Comparison of ENCODE assay signal across 10 cellular contexts in genomic region chr2:177252808-177253531, GRCh38. TPM values are rescaled to one million over a fixed set of nuclear protein-coding genes. Genes with fewer than 3 reads are reported as not detected.
A peak's percentile ranks its signal among the peaks of the same experiment; 100 is the strongest.
DNase-seq lines count a peak whose midpoint lies in the region; ATAC-seq and TF ChIP-seq lines count a peak whose summit lies in the region.
"Had no signal": no experiment of that assay in that cellular context is flagged by ENCODE, and none has a peak within 500 bp of the region (broad histone marks: within the 10 kb centered on the region; RNA-seq: fewer than 3 reads in every experiment).

No MANE protein-coding gene starts in this region.

- H3K4me1 ChIP-seq in subcutaneous abdominal adipose tissue (ENCODE audit: control insufficient read depth in 5 of 5, insufficient read depth in 5 of 5, low read length in 5 of 5): peaks cover 17 to 85% (median 82%) of the 10 kb centered on the region in 5 donors

- H3K27me3 ChIP-seq in subcutaneous abdominal adipose tissue (ENCODE audit: control insufficient read depth in 5 of 5, insufficient read depth in 4 of 5, low read length in 5 of 5): no peaks in the 10 kb centered on the region

- no peaks in the 10 kb centered on the region for H3K9me3 ChIP-seq in subcutaneous abdominal adipose tissue (ENCODE audit: control insufficient read depth in 5 of 5, low read length in 5 of 5)

- intact Hi-C loops in activated CD4-positive, alpha-beta memory T cell treated with anti-CD3 and anti-CD28 coated beads for 36 hours (cut with micrococcal nuclease): loop anchor here (1.0 kb wide), 2 partner anchors 9 to 10 kb away; no protein-coding TSS in a partner anchor

- H3K9me3 Mint-ChIP-seq in T-helper 2 cell treated with Interferon-gamma antibody and Interleukin-4, amounts not matched to agents 5 μg/mL and 100 μg/mL, for 36 hours: no peaks in the 10 kb centered on the region
- peaks cover 2% of the 10 kb centered on the region for H3K9me3 Mint-ChIP-seq in activated CD4-positive, alpha-beta memory T cell treated with anti-CD3 and anti-CD28 coated beads for 36 hours
- H3K9me3 Mint-ChIP-seq in glutamatergic neuron (ENCODE audit: unreplicated experiment): peaks cover 4% of the 10 kb centered on the region

- POLR2A ChIA-PET in activated CD4-positive, alpha-beta memory T cell treated with anti-CD3 and anti-CD28 coated beads for 36 hours (lab: Charles Lee): interaction anchor here (1.0 to 5.7 kb wide), 4 partner anchors 11 to 41 kb away, joined by 3 to 54 read pairs (median 3); partner anchors contain the start of gene NFE2L2

- no peaks in the 10 kb centered on the region for H3K27me3 Mint-ChIP-seq in T-helper 2 cell treated with Interferon-gamma antibody and Interleukin-4, amounts not matched to agents 5 μg/mL and 100 μg/mL, for 36 hours (ENCODE audit: low read depth)
- H3K27me3 Mint-ChIP-seq in activated CD4-positive, alpha-beta memory T cell treated with anti-CD3 and anti-CD28 coated beads for 36 hours: no peaks in the 10 kb centered on the region
- peaks cover 3% of the 10 kb centered on the region for H3K27me3 Mint-ChIP-seq in glutamatergic neuron (ENCODE audit: unreplicated experiment)

- H3K4me1 Mint-ChIP-seq in T-helper 2 cell treated with Interferon-gamma antibody and Interleukin-4, amounts not matched to agents 5 μg/mL and 100 μg/mL, for 36 hours (ENCODE audit: low read depth): peaks cover 60% of the 10 kb centered on the region
- peaks cover 82% of the 10 kb centered on the region for H3K4me1 Mint-ChIP-seq in activated CD4-positive, alpha-beta memory T cell treated with anti-CD3 and anti-CD28 coated beads for 36 hours (ENCODE audit: low read depth)
- peaks cover 34% of the 10 kb centered on the region for H3K4me1 Mint-ChIP-seq in glutamatergic neuron (ENCODE audit: low read depth, unreplicated experiment)

- ATAC-seq in HG02798 (IDR thresholded peaks at IDR 0.05; ENCODE audit: poor library complexity, unreplicated experiment) (no peak), GM21723 (IDR thresholded peaks at IDR 0.05; ENCODE audit: unreplicated experiment) (no peak)

- peak overlapping the region; percentile 40 for H3K4me3 Mint-ChIP-seq in T-helper 2 cell treated with Interferon-gamma antibody and Interleukin-4, amounts not matched to agents 5 μg/mL and 100 μg/mL, for 36 hours
- H3K4me3 Mint-ChIP-seq in activated CD4-positive, alpha-beta memory T cell treated with anti-CD3 and anti-CD28 coated beads for 36 hours: no peak overlapping the region
- no peak overlapping the region for H3K4me3 Mint-ChIP-seq in glutamatergic neuron (ENCODE audit: unreplicated experiment)

- peak overlapping the region in 2 of 5 donors; percentile 2 to 29 for H3K4me3 ChIP-seq in subcutaneous abdominal adipose tissue (ENCODE audit: low read depth in 1 of 5, low read length in 5 of 5)

- TF ChIP-seq CTCF in glutamatergic neuron (IDR thresholded peaks at IDR 0.05; ENCODE audit: partially characterized antibody, unreplicated experiment): no peak

- H3K36me3 Mint-ChIP-seq in T-helper 2 cell treated with Interferon-gamma antibody and Interleukin-4, amounts not matched to agents 5 μg/mL and 100 μg/mL, for 36 hours (ENCODE audit: low read depth): peaks cover 54% of the 10 kb centered on the region
- peaks cover 26% of the 10 kb centered on the region for H3K36me3 Mint-ChIP-seq in activated CD4-positive, alpha-beta memory T cell treated with anti-CD3 and anti-CD28 coated beads for 36 hours
- peaks cover under 1% of the 10 kb centered on the region for H3K36me3 Mint-ChIP-seq in glutamatergic neuron (ENCODE audit: unreplicated experiment)

- DNase-seq in T-helper 2 cell treated with Interferon-gamma antibody and Interleukin-4, amounts not matched to agents 5 μg/mL and 100 μg/mL, for 36 hours (ENCODE audit: low spot score): no peak
- DNase-seq in T-helper 2 cell (no peak), glutamatergic neuron (no peak), LoVo (ENCODE audit: low spot score) (no peak)
- no peak for DNase-seq in activated CD4-positive, alpha-beta memory T cell treated with anti-CD3 and anti-CD28 coated beads for 36 hours
- DNase-seq: effector CD4-positive, alpha-beta T cell; NCI-H187 treated with DMSO at 0.1 percent for 48 hours had no signal

- peaks cover 0 to 2% (median 0%) of the 10 kb centered on the region in 5 donors for H3K36me3 ChIP-seq in subcutaneous abdominal adipose tissue (ENCODE audit: control insufficient read depth in 5 of 5, insufficient read depth in 5 of 5, low read length in 5 of 5)

- peak overlapping the region; percentile 84 for H3K27ac ChIP-seq in subcutaneous abdominal adipose tissue (ENCODE audit: low read depth, low read length)

- CTCF ChIA-PET in activated CD4-positive, alpha-beta memory T cell treated with anti-CD3 and anti-CD28 coated beads for 36 hours (lab: Charles Lee): interaction anchor here (0.5 to 4.2 kb wide), 3 partner anchors 11 to 235 kb away, joined by 4 to 37 read pairs (median 7); partner anchors contain the start of gene NFE2L2

- peak overlapping the region; percentile 89 for H3K27ac Mint-ChIP-seq in T-helper 2 cell treated with Interferon-gamma antibody and Interleukin-4, amounts not matched to agents 5 μg/mL and 100 μg/mL, for 36 hours
- peak overlapping the region; percentile 82 for H3K27ac Mint-ChIP-seq in activated CD4-positive, alpha-beta memory T cell treated with anti-CD3 and anti-CD28 coated beads for 36 hours
- peak overlapping the region; percentile 15 for H3K27ac Mint-ChIP-seq in glutamatergic neuron (ENCODE audit: unreplicated experiment)

- peak overlapping the region in 2 of 5 donors; percentile 4 to 29 for H3K9ac ChIP-seq in subcutaneous abdominal adipose tissue (ENCODE audit: low read length in 5 of 5)

RNA-seq across cellular contexts. Expression of gene NFE2L2, which starts 11.6 kb away (rescaled TPM):
- 10 to 100 TPM; 51.3 to 52.0 TPM for total RNA-seq in activated CD4-positive, alpha-beta memory T cell treated with anti-CD3 and anti-CD28 coated beads for 36 hours
- total RNA-seq in glutamatergic neuron (ENCODE audit: unreplicated experiment): 51.4 TPM

RNA-seq across cellular contexts. Expression of gene HNRNPA3, which starts 40.4 kb away (rescaled TPM):
- total RNA-seq in activated CD4-positive, alpha-beta memory T cell treated with anti-CD3 and anti-CD28 coated beads for 36 hours: 100 to 1,000 TPM; 303 to 311 TPM
- 251 TPM for total RNA-seq in glutamatergic neuron (ENCODE audit: unreplicated experiment)

Comparison
In these comparisons a context has a peak if more than half of its experiments do, and no peak if none do; other contexts are left out.
1. H3K27ac Mint-ChIP-seq: peak in every context shown above with its lines; median percentile 89 in T-helper 2 cell treated with Interferon-gamma antibody and Interleukin-4, amounts not matched to agents 5 μg/mL and 100 μg/mL, for 36 hours; 82 in activated CD4-positive, alpha-beta memory T cell treated with anti-CD3 and anti-CD28 coated beads for 36 hours; 15 in glutamatergic neuron.